In the genomic region with DNA sequence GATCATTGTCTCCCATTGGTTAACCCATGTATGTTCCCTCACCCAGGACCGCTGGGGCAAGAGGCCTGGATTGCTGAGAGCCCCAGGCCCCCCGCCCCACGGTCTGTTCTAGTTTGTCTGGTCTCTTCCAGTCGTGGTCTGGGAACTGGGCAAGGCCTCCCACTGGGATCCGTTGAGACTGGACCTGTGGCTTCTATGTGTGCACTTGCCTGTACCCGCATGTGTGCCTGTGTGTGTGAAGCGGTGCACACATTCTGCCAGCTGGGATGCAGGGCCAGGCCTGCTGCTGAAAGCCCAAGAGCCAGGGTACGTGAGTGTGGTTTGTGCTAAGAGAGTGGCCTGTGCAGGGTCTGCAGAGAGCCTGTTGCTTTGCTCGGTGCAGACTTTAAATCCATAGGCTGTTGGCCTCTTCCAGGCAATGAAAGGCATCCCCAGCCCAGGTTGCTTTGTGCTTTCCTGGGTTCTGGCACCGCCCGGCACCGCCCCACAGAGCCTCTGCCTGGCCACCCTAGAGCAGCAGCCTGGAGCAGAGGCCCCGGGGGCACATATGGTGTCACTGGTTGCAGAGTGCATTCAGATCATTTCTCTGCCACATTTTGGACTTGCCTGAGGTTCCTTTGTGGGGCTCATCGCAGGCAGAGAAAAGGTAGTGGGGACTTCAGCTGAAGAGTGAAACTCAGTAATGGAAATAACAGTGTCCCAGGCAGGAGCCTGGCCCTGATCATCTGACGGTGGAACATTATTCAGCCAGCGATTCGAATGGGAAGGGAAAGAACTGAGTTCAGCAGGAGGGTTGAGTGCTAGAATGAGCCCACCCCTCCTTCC, we compare ENCODE assay signal across 24 cellular contexts.
"Had no signal": no experiment of that assay in that cellular context is flagged by ENCODE, and none has a peak within 500 bp of the region (broad histone marks: within the 10 kb centered on the region; RNA-seq: fewer than 3 reads in every experiment).

No MANE protein-coding gene starts in this region.

- H3K4me1 ChIP-seq: breast epithelium, lower lobe of right lung, parathyroid adenoma, right atrium auricular region had no signal

- H3K9me3 Mint-ChIP-seq: nephron had no signal

- H3K27ac Mint-ChIP-seq: activated naive CD4-positive, alpha-beta T cell treated with anti-CD3 and anti-CD28 coated beads, Interleukin-2, amount 50 U/mL, for 72 hours; activated T-cell treated with anti-CD3 and anti-CD28 coated beads, Interleukin-2, amount 50 U/mL, for 24 hours; nephron; T-helper 17 cell had no signal

- H3K27ac ChIP-seq: breast epithelium, hepatocyte, lower lobe of right lung, parathyroid adenoma, right atrium auricular region, thoracic aorta, WERI-Rb-1 had no signal

- DNase-seq: activated CD4-positive, alpha-beta T cell treated with anti-CD3 and anti-CD28 coated beads for 48 hours; activated CD4-positive, alpha-beta T cell treated with anti-CD3 and anti-CD28 coated beads, Interleukin-2, amount 50 U/mL, for 48 hours; activated CD8-positive, alpha-beta memory T cell treated with anti-CD3 and anti-CD28 coated beads, Interleukin-2, amount 50 U/mL, for 48 hours; activated naive CD4-positive, alpha-beta T cell; activated T-cell treated with anti-CD3 and anti-CD28 coated beads, Interleukin-2, amount 50 U/mL, for 24 hours; effector CD8-positive, alpha-beta T cell; lower lobe of right lung; mucosa of descending colon; stimulated activated CD4-positive, alpha-beta T cell treated with anti-CD3 and anti-CD28 coated beads, Interleukin-2, amount 100 ng/mL, for 48 hours; stimulated activated naive CD8-positive, alpha-beta T cell treated with anti-CD3 and anti-CD28 coated beads, Interleukin-15, Interleukin-2, amounts not matched to agents 100 U/mL and 50 U/mL, for 24 hours; T-helper 17 cell; T1000; trophoblast cell had no signal

- H3K36me3 ChIP-seq: breast epithelium, lower lobe of right lung, right atrium auricular region, thoracic aorta, WERI-Rb-1 had no signal

- H3K4me1 Mint-ChIP-seq: central memory CD8-positive, alpha-beta T cell; nephron; T-helper 17 cell had no signal

- H3K36me3 Mint-ChIP-seq: activated naive CD4-positive, alpha-beta T cell treated with anti-CD3 and anti-CD28 coated beads, Interleukin-2, amount 50 U/mL, for 72 hours had no signal

- ATAC-seq: activated CD4-positive, CD25-positive, alpha-beta regulatory T cell treated with anti-CD3 and anti-CD28 coated beads, Interleukin-2, amount 50 U/mL, for 24 hours; activated naive CD4-positive, alpha-beta T cell treated with anti-CD3 and anti-CD28 coated beads, Interleukin-2, amount 50 U/mL, for 72 hours; lower lobe of right lung; mucosa of descending colon; SK-N-SH treated with all-trans-retinoic acid at 6 μM for 48 hours; stimulated activated naive CD8-positive, alpha-beta T cell treated with anti-CD3 and anti-CD28 coated beads, Interleukin-15, Interleukin-2, amounts not matched to agents 100 U/mL and 50 U/mL, for 24 hours; T-helper 17 cell had no signal

- H3K9ac ChIP-seq: parathyroid adenoma had no signal

- H3K4me3 ChIP-seq: breast epithelium, hepatocyte, lower lobe of right lung, mucosa of descending colon, right atrium auricular region, thoracic aorta had no signal

- H3K4me3 Mint-ChIP-seq: activated T-cell treated with anti-CD3 and anti-CD28 coated beads, Interleukin-2, amount 50 U/mL, for 24 hours; central memory CD8-positive, alpha-beta T cell; nephron; T-helper 17 cell had no signal

- H3K27me3 ChIP-seq: hepatocyte, right atrium auricular region had no signal

- H3K27me3 Mint-ChIP-seq: activated T-cell treated with anti-CD3 and anti-CD28 coated beads, Interleukin-2, amount 50 U/mL, for 24 hours; central memory CD8-positive, alpha-beta T cell had no signal

- H3K9me3 ChIP-seq: lower lobe of right lung, mucosa of descending colon, thoracic aorta had no signal
